ENCODE assay signal across 8 cellular contexts in the genomic region with DNA sequence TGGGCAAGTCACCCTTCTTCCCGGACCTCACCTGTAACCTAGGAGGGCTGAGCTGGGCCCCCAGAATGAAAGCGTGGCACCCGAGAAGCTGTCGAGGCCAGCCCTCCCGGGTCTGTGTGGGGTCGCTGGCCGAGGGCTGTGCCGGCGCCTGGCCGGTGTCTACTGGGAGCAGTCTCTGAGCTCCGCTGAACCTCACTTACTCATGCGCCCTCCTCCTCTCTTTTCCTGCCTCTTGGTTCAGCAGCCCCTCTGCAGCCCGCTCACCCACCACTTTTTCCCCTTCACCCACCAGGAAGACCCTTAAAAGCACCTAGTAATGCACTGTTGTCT. TPM values are rescaled to one million over a fixed set of nuclear protein-coding genes. Genes with fewer than 3 reads are reported as not detected.
A peak's percentile ranks its signal among the peaks of the same experiment; 100 is the strongest.
DNase-seq lines count a peak whose midpoint lies in the region; ATAC-seq and TF ChIP-seq lines count a peak whose summit lies in the region.

No MANE protein-coding gene starts in this region.

- peak overlapping the region; percentile 62 for H3K4me3 ChIP-seq in A673 (ENCODE audit: low read depth, low read length, poor library complexity, severe bottlenecking)
- H3K4me3 ChIP-seq in MM.1S (ENCODE audit: low read length), result peak overlapping the region; percentile 70
- H3K4me3 ChIP-seq in mucosa of rectum (ENCODE audit: low read length in 2 of 2), result peak overlapping the region; percentile 90 to 92

- H3K9me3 ChIP-seq in A673 (ENCODE audit: low read depth, low read length, poor library complexity, severe bottlenecking) (no peaks in the 10 kb centered on the region), MM.1S (replicated peaks; ENCODE audit: insufficient read depth, low read length) (no peaks in the 10 kb centered on the region), mucosa of rectum (ENCODE audit: control insufficient read depth in 2 of 2, low read length in 2 of 2) (no peaks in the 10 kb centered on the region)

- CTCF ChIA-PET in A673 (lab: Charles Lee), result no interaction called here

- peak overlapping the region; percentile 95 for H3K4me2 ChIP-seq in MM.1S (ENCODE audit: low read depth, low read length)

- POLR2A ChIA-PET in A673 (lab: Charles Lee; ENCODE audit: low non-redundant PET), result no interaction called here

- H3K4me1 Mint-ChIP-seq in dendritic cell treated with granulocyte-macrophage colony-stimulating factor and Interleukin-4, amounts not matched to agents 40 ng/mL and 50 ng/mL, for 4 days (ENCODE audit: low read depth), result peaks cover 18% of the 10 kb centered on the region

- BruUV-seq in A673 (replicated peaks; lab: Mats Ljungman, UMichigan), result no TSS peak

- H3K79me2 ChIP-seq in MM.1S (ENCODE audit: low read length), result peaks cover 12% of the 10 kb centered on the region

- peaks cover 36% of the 10 kb centered on the region for H3K27me3 Mint-ChIP-seq in dendritic cell treated with granulocyte-macrophage colony-stimulating factor and Interleukin-4, amounts not matched to agents 40 ng/mL and 50 ng/mL, for 4 days

- DNase-seq in A673 (ENCODE audit: low spot score) (no peak), MM.1S (no peak), SIG-M5 treated with dmso at 0.1 percent for 504 hours (lab: John Stamatoyannopoulos, UW; ENCODE audit: unreplicated experiment) (no peak), NCI-H1105 (lab: John Stamatoyannopoulos, UW) (no peak), cerebellum (ENCODE audit: low spot score) (no peak)

- H3K4me1 ChIP-seq in A673 (ENCODE audit: insufficient read depth, low read length, poor library complexity, severe bottlenecking), result peaks cover 5% of the 10 kb centered on the region
- peaks cover 13% of the 10 kb centered on the region for H3K4me1 ChIP-seq in MM.1S (ENCODE audit: low read length)
- H3K4me1 ChIP-seq in mucosa of rectum (ENCODE audit: control insufficient read depth in 2 of 2, insufficient read depth in 2 of 2, low read length in 2 of 2), result peaks cover 6 to 7% of the 10 kb centered on the region in 2 donors

- no peaks in the 10 kb centered on the region for H3K36me3 Mint-ChIP-seq in dendritic cell treated with granulocyte-macrophage colony-stimulating factor and Interleukin-4, amounts not matched to agents 40 ng/mL and 50 ng/mL, for 4 days (ENCODE audit: low read depth)

- peaks cover 23% of the 10 kb centered on the region for H3F3A ChIP-seq in MM.1S (ENCODE audit: insufficient read depth, low read length)

- H3K9me2 ChIP-seq in MM.1S (replicated peaks; ENCODE audit: insufficient read depth, low read length), result no peaks in the 10 kb centered on the region

- H4K20me1 ChIP-seq in MM.1S (ENCODE audit: insufficient read depth, low read length), result no peaks in the 10 kb centered on the region

- H2AFZ ChIP-seq in MM.1S (ENCODE audit: low read length), result peak overlapping the region; percentile 89

- peaks cover 22% of the 10 kb centered on the region for H3K27me3 ChIP-seq in A673 (replicated peaks; ENCODE audit: insufficient read depth, low read depth, low read length, poor library complexity)
- H3K27me3 ChIP-seq in MM.1S (replicated peaks; ENCODE audit: insufficient read depth, low read length), result no peaks in the 10 kb centered on the region
- no peaks in the 10 kb centered on the region for H3K27me3 ChIP-seq in mucosa of rectum (ENCODE audit: control insufficient read depth in 2 of 2, insufficient read depth in 2 of 2, low read length in 2 of 2)

- no peak for TF ChIP-seq CTCF in A673 (conservative IDR thresholded peaks at IDR 0.05; ENCODE audit: low read depth, low read length)
- no peak for TF ChIP-seq CTCF in MM.1S (IDR thresholded peaks at IDR 0.05; ENCODE audit: low read length)

- H3K27ac ChIP-seq in A673 (ENCODE audit: low read depth, low read length, poor library complexity, severe bottlenecking) (no peak overlapping the region), MM.1S (ENCODE audit: low read length) (peak overlapping the region; percentile 17; the same call in 1 of the 2 replicates), mucosa of rectum (ENCODE audit: low read depth in 2 of 2, low read length in 2 of 2) (peak overlapping the region; percentile 48 to 65)

- peak overlapping the region; percentile 89 for H3K4me3 Mint-ChIP-seq in dendritic cell treated with granulocyte-macrophage colony-stimulating factor and Interleukin-4, amounts not matched to agents 40 ng/mL and 50 ng/mL, for 4 days

- peak; percentile 26 for ATAC-seq in GM21381 (IDR thresholded peaks at IDR 0.05; ENCODE audit: unreplicated experiment)

- H3K27ac Mint-ChIP-seq in dendritic cell treated with granulocyte-macrophage colony-stimulating factor and Interleukin-4, amounts not matched to agents 40 ng/mL and 50 ng/mL, for 4 days, result no peak overlapping the region

- intact Hi-C loops in A673 (cut with micrococcal nuclease; ENCODE audit: unreplicated experiment), result no loop called here
- intact Hi-C loops in dendritic cell treated with granulocyte-macrophage colony-stimulating factor and Interleukin-4, amounts not matched to agents 40 ng/mL and 50 ng/mL, for 4 days (cut with micrococcal nuclease), result no loop called here

- H3K9ac ChIP-seq in MM.1S (ENCODE audit: low read length) (peak overlapping the region; percentile 50), mucosa of rectum (ENCODE audit: low read depth in 1 of 2, low read length in 2 of 2) (peak overlapping the region; percentile 77 to 81)

- no peaks in the 10 kb centered on the region for H3K9me3 Mint-ChIP-seq in dendritic cell treated with granulocyte-macrophage colony-stimulating factor and Interleukin-4, amounts not matched to agents 40 ng/mL and 50 ng/mL, for 4 days

- no peaks in the 10 kb centered on the region for H3K36me3 ChIP-seq in A673 (ENCODE audit: insufficient read depth, low read length, poor library complexity, severe bottlenecking)
- no peaks in the 10 kb centered on the region for H3K36me3 ChIP-seq in MM.1S (replicated peaks; ENCODE audit: insufficient read depth, low read length)
- H3K36me3 ChIP-seq in mucosa of rectum (ENCODE audit: control insufficient read depth in 2 of 2, insufficient read depth in 2 of 2, low read length in 2 of 2), result no peaks in the 10 kb centered on the region

RNA-seq across cellular contexts. Expression of gene HYKK, which starts 0.4 kb away (rescaled TPM):
- 0.37 TPM in 1 of 2 replicates, not detected in the other for total RNA-seq in A673 (2021)
- total RNA-seq in cerebellum, result 1.00 TPM

RNA-seq across cellular contexts. Expression of gene PSMA4, which starts 32.4 kb away (rescaled TPM):
- total RNA-seq in A673 (2021), result 411 and 444 TPM in 2 replicates
- 60.7 TPM for total RNA-seq in cerebellum

RNA-seq across cellular contexts. Expression of gene CHRNA5, which starts 57.5 kb away (rescaled TPM):
- total RNA-seq in A673 (2021), result 18.9 and 19.1 TPM in 2 replicates
- total RNA-seq in cerebellum, result 5.1 TPM
